Comparison of ENCODE assay signal across 20 cellular contexts in the genomic region with DNA sequence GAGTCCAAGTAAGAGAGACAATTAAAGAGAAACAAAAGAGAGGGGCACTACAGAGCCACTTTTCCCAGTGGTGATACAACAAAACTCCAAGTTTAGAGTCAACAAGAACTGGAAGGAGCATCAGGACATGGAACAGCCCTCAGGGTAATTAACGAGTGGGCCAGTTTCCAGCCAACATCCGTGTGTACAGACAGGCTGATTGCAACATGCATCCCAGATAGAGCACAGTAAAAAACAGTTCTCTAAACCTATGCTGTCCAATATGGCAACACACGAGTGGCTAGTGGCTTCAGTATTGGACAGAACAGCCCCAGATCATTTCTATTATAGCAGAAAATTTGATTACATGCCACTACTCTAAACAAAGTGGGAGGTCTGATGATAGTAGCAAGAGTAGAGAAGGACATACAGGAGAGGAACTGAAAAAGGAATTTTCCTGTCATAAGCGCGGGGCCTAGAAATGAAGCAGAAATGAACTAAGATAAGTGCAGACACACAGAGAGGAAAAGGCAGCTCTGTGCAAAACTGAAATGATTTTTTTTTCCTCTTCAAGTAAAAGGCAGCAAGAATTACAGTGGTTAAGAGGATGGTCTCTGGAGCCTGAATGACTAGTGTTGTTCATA.
A peak's percentile ranks its signal among the peaks of the same experiment; 100 is the strongest.
DNase-seq lines count a peak whose midpoint lies in the region; ATAC-seq, FAIRE-seq and TF ChIP-seq lines count a peak whose summit lies in the region.
"Had no signal": no experiment of that assay in that cellular context is flagged by ENCODE, and none has a peak within 500 bp of the region (broad histone marks: within the 10 kb centered on the region; RNA-seq: fewer than 3 reads in every experiment).

No MANE protein-coding gene starts in this region.

- dilution Hi-C loops in mammary epithelial cell (cut with HindIII; ENCODE audit: low sequenced_read_pairs), result no loop called here

- CTCF ChIA-PET in MCF 10A (lab: Yijun Ruan, JAX) (interaction anchor here (1.0 kb wide), 1 partner anchor 255 kb away, joined by 3 read pairs; no protein-coding TSS in a partner anchor), mammary epithelial cell (lab: Charles Lee; ENCODE audit: low non-redundant PET) (no interaction called here)

- no peak for TF ChIP-seq POLR2A in H54 (IDR thresholded peaks at IDR 0.05; ENCODE audit: low read depth, low read length)

- peak; percentile 64; the same call in 1 of the 3 replicates for ATAC-seq in RWPE2 (ENCODE audit: low read depth)
- ATAC-seq: HCT116 had no signal

- in situ Hi-C loops in mammary epithelial cell (cut with MboI; ENCODE audit: low sequenced_read_pairs in 2 of 2), result no loop called here

- no peak for FAIRE-seq in GM19239 (lab: Jason Lieb, UNC)
- no peak for FAIRE-seq in H54 (lab: Jason Lieb, UNC)
- FAIRE-seq: A204.1, G401.6 had no signal

- H3K9me3 ChIP-seq in mammary epithelial cell (replicated peaks; ENCODE audit: insufficient read depth, low read length), result no peaks in the 10 kb centered on the region
- no peaks in the 10 kb centered on the region for H3K9me3 ChIP-seq in RWPE2 (ENCODE audit: severe bottlenecking)

- H3K27ac Mint-ChIP-seq in MCF 10A (ENCODE audit: low read depth, unreplicated experiment), result no peak overlapping the region
- H3K27ac Mint-ChIP-seq: CD4-positive, CD25-positive, alpha-beta regulatory T cell had no signal

- H3K4me3 Mint-ChIP-seq in MCF 10A (ENCODE audit: unreplicated experiment), result no peak overlapping the region
- H3K4me3 Mint-ChIP-seq: CD4-positive, CD25-positive, alpha-beta regulatory T cell had no signal

- no peaks in the 10 kb centered on the region for H3K9me3 Mint-ChIP-seq in MCF 10A (ENCODE audit: unreplicated experiment)

- no peaks in the 10 kb centered on the region for H3K27me3 ChIP-seq in mammary epithelial cell (ENCODE audit: insufficient read depth, low read length)
- H3K27me3 ChIP-seq in RWPE2 (ENCODE audit: insufficient read depth, poor library complexity, severe bottlenecking), result no peaks in the 10 kb centered on the region

- no peaks in the 10 kb centered on the region for H3K79me2 ChIP-seq in mammary epithelial cell (ENCODE audit: insufficient read depth, low read length)

- TF ChIP-seq CTCF in MCF 10A (IDR thresholded peaks at IDR 0.05; ENCODE audit: unreplicated experiment) (no peak), mammary epithelial cell (conservative IDR thresholded peaks at IDR 0.05 in 1 of 2, IDR thresholded peaks at IDR 0.05 in 1 of 2; ENCODE audit: extremely low read depth in 1 of 2, insufficient read depth in 1 of 2, low read depth in 1 of 2, low read length in 2 of 2) (no peak), RWPE2 (IDR thresholded peaks at IDR 0.05; ENCODE audit: poor library complexity, severe bottlenecking) (no peak), epithelial cell of esophagus (IDR thresholded peaks at IDR 0.05; ENCODE audit: insufficient read depth, low read depth, low read length, missing control alignments) (no peak)

- H3K4me3 ChIP-seq in mammary epithelial cell (replicated peaks in 1 of 3; ENCODE audit: insufficient read depth in 1 of 3, low read depth in 2 of 3, low read length in 3 of 3) (no peak overlapping the region), RWPE2 (ENCODE audit: severe bottlenecking) (no peak overlapping the region), epithelial cell of esophagus (ENCODE audit: low read length) (no peak overlapping the region)

- peaks cover 9% of the 10 kb centered on the region for H3K4me1 Mint-ChIP-seq in MCF 10A (ENCODE audit: insufficient read depth, unreplicated experiment)
- H3K4me1 Mint-ChIP-seq: CD4-positive, CD25-positive, alpha-beta regulatory T cell had no signal

- H3K9ac ChIP-seq in mammary epithelial cell (ENCODE audit: insufficient read depth, low read length), result no peak overlapping the region
- H3K9ac ChIP-seq: KMS-11 had no signal

- no peak overlapping the region for H2AFZ ChIP-seq in mammary epithelial cell (ENCODE audit: low read depth, low read length)

- intact Hi-C loops in MCF 10A (cut with micrococcal nuclease), result no loop called here
- intact Hi-C loops in mammary epithelial cell (cut with micrococcal nuclease), result no loop called here

- WGBS in mammary epithelial cell (ENCODE audit: low coverage, missing lambda C conversion rate), result 38% methylated on average over 5 of the region's 5 CpGs

- no peak overlapping the region for H3K27ac ChIP-seq in mammary epithelial cell (ENCODE audit: insufficient read depth, low read depth, low read length)
- no peak overlapping the region for H3K27ac ChIP-seq in RWPE2 (ENCODE audit: poor library complexity, severe bottlenecking)
- H3K27ac ChIP-seq: HL-60, KMS-11, RWPE1 had no signal

- DNase-seq in MCF 10A (ENCODE audit: unreplicated experiment) (peak; percentile 87), mammary epithelial cell (no peak), HuH-7 (ENCODE audit: low spot score) (peak; percentile 14), RWPE2 (ENCODE audit: low spot score) (no peak), epithelial cell of esophagus (ENCODE audit: low read depth) (peak; percentile 7), GM19239 (ENCODE audit: insufficient read length, low spot score) (no peak), NCI-H1048 (lab: John Stamatoyannopoulos, UW) (no peak), H54 (ENCODE audit: insufficient read length, low spot score) (no peak)
- DNase-seq: CD4-positive, CD25-positive, alpha-beta regulatory T cell; DMS79; NCI-H1417; NCI-H2029; NCI-H2171 treated with DMSO at 0.1 percent for 48 hours; NCI-H510A had no signal

- H3K27me3 Mint-ChIP-seq in MCF 10A (ENCODE audit: insufficient read depth, unreplicated experiment), result peaks cover 41% of the 10 kb centered on the region
- H3K27me3 Mint-ChIP-seq: CD4-positive, CD25-positive, alpha-beta regulatory T cell had no signal

- H3K36me3 ChIP-seq in mammary epithelial cell (ENCODE audit: insufficient read depth, low read length) (no peaks in the 10 kb centered on the region), RWPE2 (ENCODE audit: low read depth) (no peaks in the 10 kb centered on the region)

- no TSS peak for BruUV-seq in MCF 10A (replicated peaks; lab: Mats Ljungman, UMichigan)
- BruUV-seq in mammary epithelial cell (replicated peaks; lab: Mats Ljungman, UMichigan), result no TSS peak

- POLR2A ChIA-PET in MCF 10A (lab: Yijun Ruan, JAX), result no interaction called here

- no peaks in the 10 kb centered on the region for H3K4me1 ChIP-seq in mammary epithelial cell (ENCODE audit: insufficient read depth, low read length)
- H3K4me1 ChIP-seq in RWPE2 (ENCODE audit: insufficient read depth, poor library complexity, severe bottlenecking), result no peaks in the 10 kb centered on the region

- H3K4me2 ChIP-seq in mammary epithelial cell (ENCODE audit: insufficient read depth, low read depth, low read length), result no peak overlapping the region
- H3K4me2 ChIP-seq: KMS-11 had no signal

- no peaks in the 10 kb centered on the region for H3K36me3 Mint-ChIP-seq in MCF 10A (ENCODE audit: insufficient read depth, unreplicated experiment)
- H3K36me3 Mint-ChIP-seq: CD4-positive, CD25-positive, alpha-beta regulatory T cell had no signal

- H4K20me1 ChIP-seq in mammary epithelial cell (ENCODE audit: insufficient read depth, low read length), result no peaks in the 10 kb centered on the region

Comparison
In these comparisons a context has a peak if more than half of its experiments do, and no peak if none do; other contexts are left out.
1. DNase-seq: peak in MCF 10A (single experiment), HuH-7 (single experiment) and epithelial cell of esophagus (single experiment); none in mammary epithelial cell (single experiment), RWPE2 (single experiment), GM19239 (single experiment), NCI-H1048 (single experiment) and H54 (single experiment).